ENCODE assay signal across 8 cellular contexts in genomic region chr21:34986561-34987533, GRCh38.
DNase-seq lines count a peak whose midpoint lies in the region; ATAC-seq and TF ChIP-seq lines count a peak whose summit lies in the region.

No MANE protein-coding gene starts in this region.

- peak overlapping the region; percentile 77 for H3K4me2 ChIP-seq in smooth muscle cell

- H3K4me3 Mint-ChIP-seq in WTC11, result no peak overlapping the region

- peaks cover 45% of the 10 kb centered on the region for H3F3A ChIP-seq in smooth muscle cell (ENCODE audit: low read depth)

- CTCF ChIA-PET in WTC11 (lab: Charles Lee), result no interaction called here

- H3K4me1 Mint-ChIP-seq in WTC11, result peaks cover 10% of the 10 kb centered on the region

- H3K4me1 ChIP-seq in smooth muscle cell (ENCODE audit: low read depth), result peaks cover 23% of the 10 kb centered on the region
- H3K4me1 ChIP-seq in left ventricle myocardium inferior, result no peaks in the 10 kb centered on the region

- WGBS in smooth muscle cell (ENCODE audit: low lambda C conversion rate), result 21% methylated on average over 16 of the region's 16 CpGs

- H4K20me1 ChIP-seq in smooth muscle cell (ENCODE audit: low read depth), result no peaks in the 10 kb centered on the region

- H3K27me3 Mint-ChIP-seq in WTC11 (ENCODE audit: low read depth), result peaks cover 10% of the 10 kb centered on the region

- no peak overlapping the region for H3K27ac Mint-ChIP-seq in WTC11

- no peaks in the 10 kb centered on the region for H3K9me3 Mint-ChIP-seq in WTC11

- no peak overlapping the region for H2AFZ ChIP-seq in smooth muscle cell (ENCODE audit: low read depth)

- peak overlapping the region; percentile 1 for H3K4me3 ChIP-seq in smooth muscle cell
- no peak overlapping the region for H3K4me3 ChIP-seq in left ventricle myocardium inferior

- H3K9me3 ChIP-seq in smooth muscle cell (replicated peaks; ENCODE audit: low read depth) (no peaks in the 10 kb centered on the region), left ventricle myocardium inferior (replicated peaks) (no peaks in the 10 kb centered on the region)

- no peaks in the 10 kb centered on the region for H3K27me3 ChIP-seq in smooth muscle cell (ENCODE audit: low read depth)
- H3K27me3 ChIP-seq in left ventricle myocardium inferior (ENCODE audit: low read depth), result peaks cover 66% of the 10 kb centered on the region

- peak overlapping the region; percentile 90 for H3K9ac ChIP-seq in smooth muscle cell (ENCODE audit: low read depth)

- H3K36me3 ChIP-seq in smooth muscle cell (ENCODE audit: low read depth), result no peaks in the 10 kb centered on the region
- H3K36me3 ChIP-seq in left ventricle myocardium inferior, result no peaks in the 10 kb centered on the region

- no peak for TF ChIP-seq CTCF in WTC11 (IDR thresholded peaks at IDR 0.05)
- no peak for TF ChIP-seq CTCF in smooth muscle cell (IDR thresholded peaks at IDR 0.05; ENCODE audit: borderline replicate concordance, insufficient read depth, poor library complexity, severe bottlenecking)
- TF ChIP-seq CTCF in left ventricle myocardium inferior (IDR thresholded peaks at IDR 0.05; ENCODE audit: borderline replicate concordance), result no peak

- peaks cover 10% of the 10 kb centered on the region for H3K79me2 ChIP-seq in smooth muscle cell (ENCODE audit: low read depth)

- ATAC-seq in GM19023 (IDR thresholded peaks at IDR 0.05; ENCODE audit: unreplicated experiment) (peak; percentile 69), HG03066 (IDR thresholded peaks at IDR 0.05; ENCODE audit: low read depth, unreplicated experiment) (peak; percentile 61), WTC11 (peak; percentile 71)

- H3K36me3 Mint-ChIP-seq in WTC11, result no peaks in the 10 kb centered on the region

- POLR2A ChIA-PET in WTC11 (lab: Charles Lee), result no interaction called here

- H3K27ac ChIP-seq in smooth muscle cell (ENCODE audit: low read depth) (peak overlapping the region; percentile 100), left ventricle myocardium inferior (replicated peaks) (no peak overlapping the region)

- DNase-seq in WTC11 (ENCODE audit: low spot score) (no peak), smooth muscle cell (lab: John Stamatoyannopoulos, UW; ENCODE audit: unreplicated experiment) (no peak), AG08396 (ENCODE audit: low spot score) (no peak), left ventricle myocardium inferior (no peak), NCI-H1930 (lab: John Stamatoyannopoulos, UW) (no peak)
- peak; percentile 10 for DNase-seq in effector CD8-positive, alpha-beta T cell (lab: John Stamatoyannopoulos, UW)

- intact Hi-C loops in left ventricle myocardium inferior (cut with micrococcal nuclease), result no loop called here

TF ChIP-seq in WTC11, 78 proteins besides CTCF, POLR2A, EP300 and RAD21:
- no peak for TF ChIP-seq TEAD4 (CRISPR knock-in tag; IDR thresholded peaks at IDR 0.05)
- no peak for TF ChIP-seq NR2C2 (CRISPR knock-in tag; IDR thresholded peaks at IDR 0.05)
- peak; percentile 20; the same call in 1 of the 2 replicates for TF ChIP-seq FOXK1 (CRISPR knock-in tag; IDR thresholded peaks at IDR 0.05)
